8 cellular contexts compared by ENCODE assay signal in genomic region chr19:12997225-12997966, GRCh38. TPM values are rescaled to one million over a fixed set of nuclear protein-coding genes. Genes with fewer than 3 reads are reported as not detected.
A peak's percentile ranks its signal among the peaks of the same experiment; 100 is the strongest.
DNase-seq lines count a peak whose midpoint lies in the region; ATAC-seq and TF ChIP-seq lines count a peak whose summit lies in the region.

No MANE protein-coding gene starts in this region.

- H3K27ac ChIP-seq in BLaER1 treated with 17β-estradiol and CSF1 and Interleukin-3, amounts not matched to agents 10 nM and 100 nM, result 0 out of 22 replicates have a peak overlapping the region, but pooled peaks of 1 of the 11 experiments have one; percentile 12
- H3K27ac ChIP-seq in RWPE1, result peak overlapping the region; percentile 98
- peak overlapping the region; percentile 89 to 92 for H3K27ac ChIP-seq in esophagus (ENCODE audit: low read depth in 2 of 2, low read length in 1 of 2)
- peak overlapping the region; percentile 96 to 97 for H3K27ac ChIP-seq in prostate gland

- H3K9ac ChIP-seq in BLaER1 treated with 17β-estradiol and CSF1 and Interleukin-3, amounts not matched to agents 10 nM and 100 nM, result peak overlapping the region in 6 of 11 experiments; percentile 84 to 91 (median 86); a peak in 7 of 22 replicates

- H3K27me3 ChIP-seq in BLaER1 treated with 17β-estradiol and CSF1 and Interleukin-3, amounts not matched to agents 10 nM and 100 nM, result peaks cover 6 to 24% (median 8%) of the 10 kb centered on the region in 11 experiments; a peak in 18 of 22 replicates
- H3K27me3 ChIP-seq in esophagus (ENCODE audit: control insufficient read depth in 1 of 2, insufficient read depth in 2 of 2, low read length in 2 of 2), result no peaks in the 10 kb centered on the region
- no peaks in the 10 kb centered on the region for H3K27me3 ChIP-seq in prostate gland (replicated peaks; ENCODE audit: insufficient read depth)

- DNase-seq in RWPE1 (ENCODE audit: low spot score) (no peak), prostate gland (ENCODE audit: low spot score) (no peak), NCI-H2171 (lab: John Stamatoyannopoulos, UW) (no peak), NCI-H146 treated with DMSO at 0.1 percent for 48 hours (lab: John Stamatoyannopoulos, UW; ENCODE audit: unreplicated experiment) (no peak), DMS53 treated with DMSO at 0.1 percent for 48 hours (lab: John Stamatoyannopoulos, UW; ENCODE audit: unreplicated experiment) (no peak)

- H3K36me3 ChIP-seq in BLaER1 treated with 17β-estradiol and CSF1 and Interleukin-3, amounts not matched to agents 10 nM and 100 nM, result peaks cover 0 to 16% (median 6%) of the 10 kb centered on the region in 11 experiments; a peak in 7 of 22 replicates
- H3K36me3 ChIP-seq in esophagus (ENCODE audit: control insufficient read depth in 2 of 2, insufficient read depth in 2 of 2, low read length in 1 of 2) (peaks cover 0 to 10% of the 10 kb centered on the region in 2 donors), prostate gland (no peaks in the 10 kb centered on the region)

- no peak for TF ChIP-seq CTCF in RWPE1 (conservative IDR thresholded peaks at IDR 0.05; ENCODE audit: low read depth)
- no peak for TF ChIP-seq CTCF in prostate gland (IDR thresholded peaks at IDR 0.05)

- POLR2A ChIA-PET in RWPE1 (lab: Yijun Ruan, JAX; ENCODE audit: low non-redundant PET), result interaction anchor here (1.1 kb wide), 1 partner anchor 9 kb away, joined by 6 read pairs; no protein-coding TSS in a partner anchor

- H3K9me3 ChIP-seq in BLaER1 treated with 17β-estradiol and CSF1 and Interleukin-3, amounts not matched to agents 10 nM and 100 nM (replicated peaks in 1 of 11), result no peaks in the 10 kb centered on the region
- H3K9me3 ChIP-seq in esophagus (ENCODE audit: control insufficient read depth in 2 of 2, insufficient read depth in 1 of 2, low read depth in 1 of 2, low read length in 1 of 2) (no peaks in the 10 kb centered on the region), prostate gland (no peaks in the 10 kb centered on the region)

- peak overlapping the region in 9 of 11 experiments; percentile 90 to 99 (median 97); a peak in 17 of 22 replicates for H3K4me2 ChIP-seq in BLaER1 treated with 17β-estradiol and CSF1 and Interleukin-3, amounts not matched to agents 10 nM and 100 nM

- WGBS in esophagus, 2 donors, result 44 to 67% methylated on average over 22 of the region's 22 CpGs
- WGBS in prostate gland, result 18% methylated on average over 16 of the region's 22 CpGs

- CTCF ChIA-PET in RWPE1 (lab: Yijun Ruan, JAX), result interaction anchor here (0.6 to 1.3 kb wide), 4 partner anchors 8 to 717 kb away, joined by 3 to 4 read pairs (median 4); no protein-coding TSS in a partner anchor

- peaks cover 0 to 47% (median 35%) of the 10 kb centered on the region in 10 experiments; a peak in 17 of 20 replicates for H3K4me1 ChIP-seq in BLaER1 treated with 17β-estradiol and CSF1 and Interleukin-3, amounts not matched to agents 10 nM and 100 nM
- H3K4me1 ChIP-seq in esophagus (ENCODE audit: control insufficient read depth in 2 of 2, insufficient read depth in 2 of 2, low read length in 1 of 2), result peaks cover 6 to 42% of the 10 kb centered on the region in 2 donors
- peaks cover 25% of the 10 kb centered on the region for H3K4me1 ChIP-seq in prostate gland (replicated peaks)

- intact Hi-C loops in prostate gland (cut with DNase I), result loop anchor here (2.0 kb wide), 2 partner anchors 21 to 63 kb away; no protein-coding TSS in a partner anchor

- TF ChIP-seq POLR2A in prostate gland (IDR thresholded peaks at IDR 0.05), result no peak

- no peak for ATAC-seq in GM21367 (IDR thresholded peaks at IDR 0.05; ENCODE audit: unreplicated experiment)

- H3K4me3 ChIP-seq in BLaER1 treated with 17β-estradiol and CSF1 and Interleukin-3, amounts not matched to agents 10 nM and 100 nM, result peak overlapping the region in 2 of 10 experiments; percentile 79 to 80; a peak in 2 of 20 replicates
- peak overlapping the region; percentile 88 to 97 for H3K4me3 ChIP-seq in esophagus (ENCODE audit: low read depth in 1 of 2, low read length in 2 of 2)
- H3K4me3 ChIP-seq in prostate gland, result peak overlapping the region; percentile 78 to 87

- H4K20me1 ChIP-seq in BLaER1 treated with 17β-estradiol and CSF1 and Interleukin-3, amounts not matched to agents 10 nM and 100 nM, result peaks cover 0 to 55% (median 37%) of the 10 kb centered on the region in 11 experiments; a peak in 17 of 22 replicates

RNA-seq across cellular contexts. Expression of gene NFIX, which starts 2.1 kb away (rescaled TPM):
- 10 to 100 TPM; 26.9 to 38.5 TPM for polyA plus RNA-seq in esophagus
- total RNA-seq in prostate gland, result 100 to 1,000 TPM; 185 to 286 TPM

RNA-seq across cellular contexts. Expression of gene DAND5, which starts 28.0 kb away (rescaled TPM):
- polyA plus RNA-seq in esophagus, result not detected
- 1 to 10 TPM in 1 of 2 donors, not detected in 1; 1.8 TPM for total RNA-seq in prostate gland

RNA-seq across cellular contexts. Expression of gene GADD45GIP1, which starts 40.4 kb away (rescaled TPM):
- polyA plus RNA-seq in esophagus, result 10 to 100 TPM; 53.7 to 57.0 TPM
- total RNA-seq in prostate gland, result 10 to 100 TPM; 29.9 to 58.7 TPM

RNA-seq across cellular contexts. Expression of gene RAD23A, which starts 51.7 kb away (rescaled TPM):
- 10 to 100 TPM; 73.9 to 81.0 TPM for polyA plus RNA-seq in esophagus
- total RNA-seq in prostate gland, result 100 to 1,000 TPM; 113 to 145 TPM

RNA-seq across cellular contexts. Expression of gene CALR, which starts 59.0 kb away (rescaled TPM):
- polyA plus RNA-seq in esophagus, result 100 to 1,000 TPM; 173 to 361 TPM
- 100 to 1,000 TPM; 532 to 980 TPM for total RNA-seq in prostate gland
